ENCODE assay signal across 1 cellular context in the genomic region with DNA sequence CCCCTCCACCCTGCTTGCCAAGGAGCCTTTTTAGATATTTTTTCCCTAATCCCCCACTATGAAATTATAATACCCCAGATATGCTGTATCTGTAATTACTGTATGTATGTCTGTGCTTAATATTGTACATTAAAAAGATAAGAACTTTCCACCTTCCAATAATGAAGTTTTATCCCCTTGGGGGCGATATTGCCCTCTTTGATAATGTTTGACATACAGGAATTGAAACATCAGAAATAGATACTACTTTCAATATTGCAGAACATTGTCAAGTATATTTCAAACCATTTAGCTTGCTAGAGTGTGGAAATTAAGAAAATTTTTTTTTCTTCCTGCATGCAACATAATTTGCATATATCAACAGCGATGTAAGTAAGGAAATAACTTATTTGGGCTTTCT.
TF ChIP-seq lines count a peak whose summit lies in the region.

No MANE protein-coding gene starts in this region.

TF ChIP-seq in K562, 482 proteins besides CTCF, POLR2A, EP300 and RAD21 (continued from another document):
- TF ChIP-seq, protein P1, sequence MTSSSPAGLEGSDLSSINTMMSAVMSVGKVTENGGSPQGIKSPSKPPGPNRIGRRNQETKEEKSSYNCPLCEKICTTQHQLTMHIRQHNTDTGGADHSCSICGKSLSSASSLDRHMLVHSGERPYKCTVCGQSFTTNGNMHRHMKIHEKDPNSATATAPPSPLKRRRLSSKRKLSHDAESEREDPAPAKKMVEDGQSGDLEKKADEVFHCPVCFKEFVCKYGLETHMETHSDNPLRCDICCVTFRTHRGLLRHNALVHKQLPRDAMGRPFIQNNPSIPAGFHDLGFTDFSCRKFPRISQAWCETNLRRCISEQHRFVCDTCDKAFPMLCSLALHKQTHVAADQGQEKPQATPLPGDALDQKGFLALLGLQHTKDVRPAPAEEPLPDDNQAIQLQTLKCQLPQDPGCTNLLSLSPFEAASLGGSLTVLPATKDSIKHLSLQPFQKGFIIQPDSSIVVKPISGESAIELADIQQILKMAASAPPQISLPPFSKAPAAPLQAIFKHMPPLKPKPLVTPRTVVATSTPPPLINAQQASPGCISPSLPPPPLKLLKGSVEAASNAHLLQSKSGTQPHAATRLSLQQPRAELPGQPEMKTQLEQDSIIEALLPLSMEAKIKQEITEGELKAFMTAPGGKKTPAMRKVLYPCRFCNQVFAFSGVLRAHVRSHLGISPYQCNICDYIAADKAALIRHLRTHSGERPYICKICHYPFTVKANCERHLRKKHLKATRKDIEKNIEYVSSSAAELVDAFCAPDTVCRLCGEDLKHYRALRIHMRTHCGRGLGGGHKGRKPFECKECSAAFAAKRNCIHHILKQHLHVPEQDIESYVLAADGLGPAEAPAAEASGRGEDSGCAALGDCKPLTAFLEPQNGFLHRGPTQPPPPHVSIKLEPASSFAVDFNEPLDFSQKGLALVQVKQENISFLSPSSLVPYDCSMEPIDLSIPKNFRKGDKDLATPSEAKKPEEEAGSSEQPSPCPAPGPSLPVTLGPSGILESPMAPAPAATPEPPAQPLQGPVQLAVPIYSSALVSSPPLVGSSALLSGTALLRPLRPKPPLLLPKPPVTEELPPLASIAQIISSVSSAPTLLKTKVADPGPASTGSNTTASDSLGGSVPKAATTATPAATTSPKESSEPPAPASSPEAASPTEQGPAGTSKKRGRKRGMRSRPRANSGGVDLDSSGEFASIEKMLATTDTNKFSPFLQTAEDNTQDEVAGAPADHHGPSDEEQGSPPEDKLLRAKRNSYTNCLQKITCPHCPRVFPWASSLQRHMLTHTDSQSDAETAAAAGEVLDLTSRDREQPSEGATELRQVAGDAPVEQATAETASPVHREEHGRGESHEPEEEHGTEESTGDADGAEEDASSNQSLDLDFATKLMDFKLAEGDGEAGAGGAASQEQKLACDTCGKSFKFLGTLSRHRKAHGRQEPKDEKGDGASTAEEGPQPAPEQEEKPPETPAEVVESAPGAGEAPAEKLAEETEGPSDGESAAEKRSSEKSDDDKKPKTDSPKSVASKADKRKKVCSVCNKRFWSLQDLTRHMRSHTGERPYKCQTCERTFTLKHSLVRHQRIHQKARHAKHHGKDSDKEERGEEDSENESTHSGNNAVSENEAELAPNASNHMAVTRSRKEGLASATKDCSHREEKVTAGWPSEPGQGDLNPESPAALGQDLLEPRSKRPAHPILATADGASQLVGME (CRISPR knock-in tag; IDR thresholded peaks at IDR 0.05): no peak
TF ChIP-seq in K562: peak in this region for 0.
